ENCODE assay signal across 30 cellular contexts in the genomic region with DNA sequence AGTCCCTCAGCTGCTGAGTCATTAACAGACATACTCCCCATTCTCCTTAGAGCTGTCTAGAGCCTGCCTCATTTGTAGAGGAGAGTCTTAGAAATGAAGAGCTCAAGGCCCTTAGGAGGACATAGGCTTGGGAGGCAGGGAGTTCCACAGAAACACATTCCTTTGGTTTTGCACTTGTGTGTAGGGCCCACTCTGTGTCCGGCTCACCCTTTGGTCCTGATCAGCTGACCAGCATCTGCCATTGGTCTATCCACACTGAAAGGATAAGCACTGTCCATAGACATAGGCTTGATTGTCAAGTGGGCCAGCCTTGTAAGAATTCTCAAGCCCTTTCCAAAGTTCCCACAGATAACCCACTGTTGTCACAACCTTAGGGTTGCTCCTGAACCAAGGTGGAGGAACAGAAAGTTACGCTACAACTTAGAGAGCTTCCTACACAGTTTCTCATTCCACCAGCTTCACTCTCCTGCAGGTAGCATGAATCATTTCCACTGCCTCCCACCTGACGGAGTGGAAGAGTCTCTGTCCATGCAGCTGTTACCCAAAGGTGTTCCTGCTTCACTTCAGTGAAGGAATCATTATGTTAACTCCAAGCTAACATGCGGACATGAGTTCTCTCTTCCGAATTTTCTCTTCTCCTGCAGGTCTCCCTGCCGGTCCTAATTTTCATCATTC.
"Had no signal": no experiment of that assay in that cellular context is flagged by ENCODE, and none has a peak within 500 bp of the region (broad histone marks: within the 10 kb centered on the region; RNA-seq: fewer than 3 reads in every experiment).

No MANE protein-coding gene starts in this region.

- H3K4me1 ChIP-seq: ascending aorta, Peyer's patch, SJCRH30 had no signal

- ATAC-seq: activated CD8-positive, alpha-beta memory T cell treated with anti-CD3 and anti-CD28 coated beads, Interleukin-2, amount 10 ng/mL, durations not matched to agents 7 days and 5 days; activated naive CD4-positive, alpha-beta T cell treated with anti-CD3 and anti-CD28 coated beads, Interleukin-2, amount 50 U/mL, for 72 hours; activated naive CD8-positive, alpha-beta T cell treated with anti-CD3 and anti-CD28 coated beads, Interleukin-2, amount 50 U/mL, for 24 hours; T-cell had no signal

- DNase-seq: activated B cell treated with CpG ODN at 0.5 μM for 24 hours; activated CD4-positive, alpha-beta T cell treated with anti-CD3 and anti-CD28 coated beads for 1 hour; activated CD4-positive, alpha-beta T cell treated with anti-CD3 and anti-CD28 coated beads, Interleukin-2, amount 10 ng/mL, durations not matched to agents 24 days and 14 days; activated CD4-positive, alpha-beta T cell treated with anti-CD3 and anti-CD28 coated beads, Interleukin-2, amount 50 U/mL, for 48 hours; activated CD8-positive, alpha-beta memory T cell treated with anti-CD3 and anti-CD28 coated beads, Interleukin-2, amount 10 ng/mL, durations not matched to agents 7 days and 5 days; activated effector memory CD4-positive, alpha-beta T cell treated with anti-CD3 and anti-CD28 coated beads, Interleukin-2, amount 50 U/mL, for 16 hours; activated naive CD4-positive, alpha-beta T cell treated with Interleukin-2 at 50 U/mL for 16 hours; activated naive CD8-positive, alpha-beta T cell treated with anti-CD3 and anti-CD28 coated beads, Interleukin-2, amount 50 U/mL, for 24 hours; activated T-cell treated with anti-CD3 and anti-CD28 coated beads, Interleukin-2, amount 50 U/mL, for 24 hours; amniotic stem cell; MG63; MV-4-11; NCI-H1092 treated with DMSO at 0.1 percent for 48 hours; NCI-H1417 treated with DMSO at 0.1 percent for 48 hours; NCI-H1694; NCI-H2029; NCI-H2107; NCI-H345; NCI-H510A; NCI-H526 treated with DMSO at 0.1 percent for 48 hours; Peyer's patch; Right ventricle myocardium superior; SJCRH30; T-cell; T-helper 2 cell; T1000 had no signal

- H3K9me3 ChIP-seq: ascending aorta, MG63, Peyer's patch, SJCRH30 had no signal

- H3K4me3 ChIP-seq: ascending aorta, cardiac muscle cell, MG63, Peyer's patch, SJCRH30 had no signal

- H3K36me3 ChIP-seq: ascending aorta, cardiac muscle cell, MG63, Peyer's patch, SJCRH30 had no signal

- H3K27ac ChIP-seq: ascending aorta, cardiac muscle cell, Peyer's patch, RWPE1, SJCRH30 had no signal

- H3K27me3 ChIP-seq: ascending aorta, cardiac muscle cell, MG63, Peyer's patch, SJCRH30 had no signal
